ENCODE assay signal across 8 cellular contexts in the genomic region with DNA sequence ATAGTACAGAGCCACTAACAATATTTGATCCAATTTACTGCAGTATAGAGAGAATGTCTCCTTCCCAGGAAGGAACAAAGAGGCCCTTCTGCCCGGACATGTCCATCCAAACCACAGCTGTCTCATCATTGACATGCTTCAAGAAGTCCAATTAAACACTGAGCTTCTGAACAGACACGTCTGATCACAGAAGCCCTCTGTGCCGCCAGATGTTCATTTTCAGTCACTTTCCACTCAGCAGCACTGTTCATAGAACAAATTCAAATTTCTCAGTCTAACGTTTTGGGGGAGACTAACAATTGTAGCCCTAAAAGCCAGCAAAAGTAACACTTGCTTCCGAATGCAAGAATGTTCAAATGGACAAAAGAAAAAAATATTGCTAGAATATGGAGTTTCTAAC. TPM values are rescaled to one million over a fixed set of nuclear protein-coding genes. Genes with fewer than 3 reads are reported as not detected.
DNase-seq lines count a peak whose midpoint lies in the region; ATAC-seq and TF ChIP-seq lines count a peak whose summit lies in the region.

No MANE protein-coding gene starts in this region.

- CTCF ChIA-PET in HEK293T (lab: Yijun Ruan, JAX): interaction anchor here (0.6 to 1.0 kb wide), 3 partner anchors 11 to 613 kb away, joined by 3 read pairs; no protein-coding TSS in a partner anchor

- peaks cover 36% of the 10 kb centered on the region for H3F3A ChIP-seq in DOHH2 (ENCODE audit: control insufficient read depth, insufficient read depth)

- no peaks in the 10 kb centered on the region for H3K9me3 ChIP-seq in DOHH2 (ENCODE audit: control insufficient read depth, insufficient read depth, low read length)

- no peaks in the 10 kb centered on the region for H3K9me2 ChIP-seq in DOHH2 (replicated peaks; ENCODE audit: control insufficient read depth, low read length)

- no peak for TF ChIP-seq CTCF in DOHH2 (IDR thresholded peaks at IDR 0.05; ENCODE audit: low read depth, low read length, poor library complexity, severe bottlenecking)
- TF ChIP-seq CTCF in coronary artery (IDR thresholded peaks at IDR 0.05): no peak

- H3K4me3 Mint-ChIP-seq in naive thymus-derived CD8-positive, alpha-beta T cell: peak overlapping the region in 7 of 10 donors; percentile 1 to 69 (median 52)

- peaks cover 31% of the 10 kb centered on the region for H3K36me3 ChIP-seq in DOHH2 (ENCODE audit: control insufficient read depth, low read length)

- peak overlapping the region; percentile 91 for H3K27ac ChIP-seq in DOHH2 (ENCODE audit: low read depth, low read length)
- H3K27ac ChIP-seq in coronary artery: peak overlapping the region; percentile 88 to 89

- POLR2A ChIA-PET in naive thymus-derived CD8-positive, alpha-beta T cell (lab: Charles Lee): interaction anchor here (0.7 to 4.6 kb wide), 3 partner anchors 9 to 56 kb away, joined by 3 to 21 read pairs (median 8); partner anchors contain the start of gene ZC3H7A
- POLR2A ChIA-PET in HEK293T (lab: Yijun Ruan, JAX): no interaction called here

- H3K4me3 ChIP-seq in DOHH2 (ENCODE audit: low read length) (peak overlapping the region; percentile 77), coronary artery (peak overlapping the region; percentile 36)

- peak overlapping the region; percentile 87 to 99 (median 96) for H3K27ac Mint-ChIP-seq in naive thymus-derived CD8-positive, alpha-beta T cell

- ATAC-seq in naive thymus-derived CD8-positive, alpha-beta T cell: no peak
- ATAC-seq in HG03175 (IDR thresholded peaks at IDR 0.05; ENCODE audit: unreplicated experiment): no peak

- no peaks in the 10 kb centered on the region for H3K27me3 Mint-ChIP-seq in naive thymus-derived CD8-positive, alpha-beta T cell

- DNase-seq in NCI-H446 (lab: John Stamatoyannopoulos, UW): peak; percentile 19 to 69
- DNase-seq in coronary artery (ENCODE audit: low spot score): no peak
- no peak for DNase-seq in naive thymus-derived CD8-positive, alpha-beta T cell
- DNase-seq in EL: no peak
- DNase-seq in NCI-H1930 (lab: John Stamatoyannopoulos, UW): no peak
- no peak for DNase-seq in HEK293T (ENCODE audit: extremely low spot score)

- H3K9me3 Mint-ChIP-seq in naive thymus-derived CD8-positive, alpha-beta T cell: no peaks in the 10 kb centered on the region

- H3K4me1 ChIP-seq in DOHH2 (ENCODE audit: control insufficient read depth, low read length): peaks cover 61% of the 10 kb centered on the region

- H4K20me1 ChIP-seq in DOHH2 (ENCODE audit: control insufficient read depth, insufficient read depth, low read depth, low read length): no peaks in the 10 kb centered on the region

- H3K4me2 ChIP-seq in DOHH2 (ENCODE audit: low read length): peak overlapping the region; percentile 95

- H3K36me3 Mint-ChIP-seq in naive thymus-derived CD8-positive, alpha-beta T cell: peaks cover 0 to 43% (median 5%) of the 10 kb centered on the region in 3 donors

- H3K79me2 ChIP-seq in DOHH2 (ENCODE audit: control insufficient read depth, low read length): peaks cover 65% of the 10 kb centered on the region

- H3K27me3 ChIP-seq in DOHH2 (ENCODE audit: control insufficient read depth, low read length): no peaks in the 10 kb centered on the region

- peaks cover 14 to 51% (median 39%) of the 10 kb centered on the region in 4 donors for H3K4me1 Mint-ChIP-seq in naive thymus-derived CD8-positive, alpha-beta T cell

TF ChIP-seq in HEK293T, 16 proteins besides CTCF, POLR2A, EP300 and RAD21:
- TF ChIP-seq BHLHE40 (IDR thresholded peaks at IDR 0.05; ENCODE audit: borderline replicate concordance) (no peak), CTBP1 (IDR thresholded peaks at IDR 0.05; ENCODE audit: borderline replicate concordance) (no peak), SP1 (IDR thresholded peaks at IDR 0.05) (no peak), L3MBTL2 (conservative IDR thresholded peaks at IDR 0.05) (no peak), TARDBP (IDR thresholded peaks at IDR 0.05) (no peak), ELF4 (IDR thresholded peaks at IDR 0.05) (no peak)

RNA-seq across cellular contexts. Expression of gene ZC3H7A, which starts 15.3 kb away (rescaled TPM):
- total RNA-seq in naive thymus-derived CD8-positive, alpha-beta T cell: 10 to 100 TPM; 71.0 to 72.2 TPM
- polyA plus RNA-seq in naive thymus-derived CD8-positive, alpha-beta T cell: 10 to 100 TPM; 29.7 to 35.1 (median 32.3) TPM

RNA-seq across cellular contexts. Expression of gene TXNDC11, which starts 39.1 kb away (rescaled TPM):
- total RNA-seq in naive thymus-derived CD8-positive, alpha-beta T cell: 10 to 100 TPM; 35.3 to 41.8 TPM
- 10 to 100 TPM; 31.8 to 46.8 (median 35.4) TPM for polyA plus RNA-seq in naive thymus-derived CD8-positive, alpha-beta T cell

Comparison
In these comparisons a context has a peak if more than half of its experiments do, and no peak if none do; other contexts are left out.
1. DNase-seq: peak in NCI-H446 (2 of 2); none in coronary artery (single experiment), naive thymus-derived CD8-positive, alpha-beta T cell (0 of 10), EL (single experiment), NCI-H1930 (0 of 2) and HEK293T (single experiment).